Comparison of ENCODE assay signal across 16 cellular contexts in the genomic region with DNA sequence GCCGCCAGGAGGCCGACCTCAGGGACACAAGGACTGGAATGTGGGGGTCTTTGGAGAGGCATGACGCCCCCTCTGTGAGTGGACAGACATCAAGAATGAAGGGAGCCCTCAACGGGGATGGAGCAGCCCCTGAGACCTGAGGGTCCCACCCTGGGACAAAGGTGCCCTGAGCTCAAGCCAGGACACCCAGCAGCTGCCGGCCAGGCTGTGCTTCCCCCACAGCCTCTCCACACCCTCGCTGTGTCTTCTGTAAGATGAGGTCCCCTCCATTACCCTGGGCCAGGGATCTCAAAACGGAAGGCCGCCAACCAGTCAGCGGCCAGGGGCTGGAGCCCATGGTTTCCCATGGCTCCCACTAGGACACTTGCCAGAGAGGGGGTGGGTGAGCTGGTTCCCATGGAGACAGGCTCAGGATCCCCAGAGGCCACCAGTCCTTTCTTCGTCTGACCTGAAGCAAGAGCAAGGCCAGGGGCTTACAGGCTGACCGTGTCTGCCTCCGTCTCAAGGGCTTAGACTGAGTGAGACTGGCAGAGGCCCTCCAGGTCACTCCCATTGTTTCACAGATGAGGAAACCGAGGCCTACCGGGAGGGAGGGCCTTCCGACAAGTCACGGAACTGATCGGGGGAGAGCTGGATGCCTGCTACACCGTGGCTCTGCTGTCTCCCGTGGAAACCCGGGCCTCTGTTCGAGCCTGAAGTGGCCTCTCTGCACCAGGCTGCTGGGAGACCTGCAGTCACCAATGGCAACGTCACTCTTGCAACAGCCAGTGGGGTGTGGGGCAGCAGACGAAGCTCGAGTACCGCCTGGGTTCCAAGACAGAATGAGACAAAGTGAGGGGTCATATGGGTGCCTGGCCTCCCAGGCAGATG.
DNase-seq lines count a peak whose midpoint lies in the region; ATAC-seq and TF ChIP-seq lines count a peak whose summit lies in the region.
"Had no signal": no experiment of that assay in that cellular context is flagged by ENCODE, and none has a peak within 500 bp of the region (broad histone marks: within the 10 kb centered on the region; RNA-seq: fewer than 3 reads in every experiment).

No MANE protein-coding gene starts in this region.

- H3K27ac Mint-ChIP-seq in activated CD8-positive, alpha-beta memory T cell treated with anti-CD3 and anti-CD28 coated beads, Interleukin-2, amount 10 ng/mL, durations not matched to agents 7 days and 5 days: no peak overlapping the region
- no peak overlapping the region for H3K27ac Mint-ChIP-seq in activated naive CD8-positive, alpha-beta T cell treated with anti-CD3 and anti-CD28 coated beads for 36 hours

- H3K36me3 ChIP-seq in upper lobe of right lung: no peaks in the 10 kb centered on the region

- no peaks in the 10 kb centered on the region for H3K27me3 Mint-ChIP-seq in activated CD8-positive, alpha-beta memory T cell treated with anti-CD3 and anti-CD28 coated beads, Interleukin-2, amount 10 ng/mL, durations not matched to agents 7 days and 5 days
- H3K27me3 Mint-ChIP-seq in activated naive CD8-positive, alpha-beta T cell treated with anti-CD3 and anti-CD28 coated beads for 36 hours: peaks cover 3% of the 10 kb centered on the region

- H3K27ac ChIP-seq in upper lobe of right lung: no peak overlapping the region

- peak; percentile 50 for DNase-seq in activated CD8-positive, alpha-beta memory T cell treated with anti-CD3 and anti-CD28 coated beads for 24 hours
- DNase-seq in activated CD8-positive, alpha-beta memory T cell treated with anti-CD3 and anti-CD28 coated beads, Interleukin-2, amount 50 U/mL, for 4 hours: no peak
- DNase-seq in activated CD8-positive, alpha-beta memory T cell treated with anti-CD3 and anti-CD28 coated beads, Interleukin-2, amount 10 ng/mL, durations not matched to agents 7 days and 5 days: peak; percentile 19
- DNase-seq in mesenteric fat pad (ENCODE audit: low spot score) (peak; percentile 74), upper lobe of right lung (peak; percentile 54)
- DNase-seq in activated naive CD8-positive, alpha-beta T cell treated with anti-CD3 and anti-CD28 coated beads for 36 hours: no peak
- no peak for DNase-seq in stimulated activated CD4-positive, alpha-beta T cell treated with anti-CD3 and anti-CD28 coated beads, Interleukin-4, amount 100 ng/mL, for 4 hours
- DNase-seq: Caco-2; H7; Karpas-422; NCI-H1105 treated with DMSO at 0.1 percent for 48 hours; NCI-H2081; NCI-H2227 treated with DMSO at 0.1 percent for 48 hours; NCI-H524 treated with DMSO at 0.1 percent for 48 hours; NK-92 treated with Interleukin-12 subunit alpha and Interleukin-12 subunit beta, amount 100 ng/mL, for 24 hours had no signal

- H3K4me3 Mint-ChIP-seq in activated CD8-positive, alpha-beta memory T cell treated with anti-CD3 and anti-CD28 coated beads, Interleukin-2, amount 10 ng/mL, durations not matched to agents 7 days and 5 days: no peak overlapping the region
- no peak overlapping the region for H3K4me3 Mint-ChIP-seq in activated naive CD8-positive, alpha-beta T cell treated with anti-CD3 and anti-CD28 coated beads for 36 hours

- no peaks in the 10 kb centered on the region for H3K4me1 ChIP-seq in upper lobe of right lung
- H3K4me1 ChIP-seq: Caco-2 had no signal

- CTCF ChIA-PET in activated CD8-positive, alpha-beta memory T cell treated with anti-CD3 and anti-CD28 coated beads, Interleukin-2, amount 10 ng/mL, durations not matched to agents 7 days and 5 days (lab: Charles Lee): no interaction called here

- intact Hi-C loops in upper lobe of right lung (cut with DNase I): no loop called here

- TF ChIP-seq CTCF in upper lobe of right lung (IDR thresholded peaks at IDR 0.05): no peak

- H3K9me3 ChIP-seq in upper lobe of right lung: no peaks in the 10 kb centered on the region
- H3K9me3 ChIP-seq: A549, Caco-2 had no signal

- no peaks in the 10 kb centered on the region for H3K9me3 Mint-ChIP-seq in activated CD8-positive, alpha-beta memory T cell treated with anti-CD3 and anti-CD28 coated beads, Interleukin-2, amount 10 ng/mL, durations not matched to agents 7 days and 5 days (ENCODE audit: low read depth)
- H3K9me3 Mint-ChIP-seq in activated naive CD8-positive, alpha-beta T cell treated with anti-CD3 and anti-CD28 coated beads for 36 hours: no peaks in the 10 kb centered on the region

- H3K4me1 Mint-ChIP-seq in activated CD8-positive, alpha-beta memory T cell treated with anti-CD3 and anti-CD28 coated beads, Interleukin-2, amount 10 ng/mL, durations not matched to agents 7 days and 5 days: no peaks in the 10 kb centered on the region
- no peaks in the 10 kb centered on the region for H3K4me1 Mint-ChIP-seq in activated naive CD8-positive, alpha-beta T cell treated with anti-CD3 and anti-CD28 coated beads for 36 hours

- peaks cover 4% of the 10 kb centered on the region for H3K27me3 ChIP-seq in upper lobe of right lung

- no peak for ATAC-seq in activated CD8-positive, alpha-beta memory T cell treated with anti-CD3 and anti-CD28 coated beads, Interleukin-2, amount 10 ng/mL, durations not matched to agents 7 days and 5 days
- ATAC-seq in upper lobe of right lung: no peak
- ATAC-seq: A549 had no signal

- no peaks in the 10 kb centered on the region for H3K36me3 Mint-ChIP-seq in activated CD8-positive, alpha-beta memory T cell treated with anti-CD3 and anti-CD28 coated beads, Interleukin-2, amount 10 ng/mL, durations not matched to agents 7 days and 5 days
- no peaks in the 10 kb centered on the region for H3K36me3 Mint-ChIP-seq in activated naive CD8-positive, alpha-beta T cell treated with anti-CD3 and anti-CD28 coated beads for 36 hours

- no peak overlapping the region for H3K4me3 ChIP-seq in upper lobe of right lung
- H3K4me3 ChIP-seq: A549 had no signal

Comparison
In these comparisons a context has a peak if more than half of its experiments do, and no peak if none do; other contexts are left out.
1. DNase-seq: peak in activated CD8-positive, alpha-beta memory T cell treated with anti-CD3 and anti-CD28 coated beads for 24 hours (single experiment), activated CD8-positive, alpha-beta memory T cell treated with anti-CD3 and anti-CD28 coated beads, Interleukin-2, amount 10 ng/mL, durations not matched to agents 7 days and 5 days (single experiment), mesenteric fat pad (single experiment) and upper lobe of right lung (single experiment); none in activated CD8-positive, alpha-beta memory T cell treated with anti-CD3 and anti-CD28 coated beads, Interleukin-2, amount 50 U/mL, for 4 hours (single experiment), activated naive CD8-positive, alpha-beta T cell treated with anti-CD3 and anti-CD28 coated beads for 36 hours (single experiment) and stimulated activated CD4-positive, alpha-beta T cell treated with anti-CD3 and anti-CD28 coated beads, Interleukin-4, amount 100 ng/mL, for 4 hours (0 of 2).